8 cellular contexts compared by ENCODE assay signal in the genomic region with DNA sequence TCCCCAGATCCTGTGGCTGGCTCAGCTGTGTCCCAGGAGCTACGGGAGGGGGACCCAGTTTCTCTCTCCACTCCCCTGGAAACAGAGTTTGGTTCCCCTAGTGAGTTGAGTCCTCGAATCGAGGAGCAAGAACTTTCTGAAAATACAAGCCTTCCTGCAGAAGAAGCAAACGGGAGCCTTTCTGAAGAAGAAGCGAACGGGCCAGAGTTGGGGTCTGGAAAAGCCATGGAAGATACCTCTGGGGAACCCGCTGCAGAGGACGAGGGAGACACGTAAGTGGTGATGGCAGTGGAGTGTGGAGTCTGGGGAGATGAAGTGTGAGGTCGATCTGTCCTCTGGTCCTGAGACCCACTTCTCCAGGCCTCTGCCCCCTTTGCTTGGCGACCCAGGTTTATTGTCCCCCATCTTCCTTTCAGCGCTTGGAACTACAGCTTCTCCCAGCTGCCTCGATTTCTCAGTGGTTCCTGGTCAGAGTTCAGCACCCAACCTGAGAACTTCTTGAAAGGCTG. TPM values are rescaled to one million over a fixed set of nuclear protein-coding genes. Genes with fewer than 3 reads are reported as not detected.
DNase-seq lines count a peak whose midpoint lies in the region; ATAC-seq and TF ChIP-seq lines count a peak whose summit lies in the region.

No MANE protein-coding gene starts in this region.

- no peaks in the 10 kb centered on the region for H3K27me3 Mint-ChIP-seq in T-helper 17 cell

- H3F3A ChIP-seq in GM23248 (ENCODE audit: insufficient read depth) = peaks cover 30% of the 10 kb centered on the region

- H3K4me2 ChIP-seq in GM23248 (ENCODE audit: unreplicated experiment) = peak overlapping the region; percentile 93

- in situ Hi-C loops in GM23248 (cut with MboI) = no loop called here

- peaks cover 23% of the 10 kb centered on the region for H3K4me1 ChIP-seq in GM23248 (ENCODE audit: insufficient read depth)

- peaks cover 13% of the 10 kb centered on the region for H3K36me3 Mint-ChIP-seq in T-helper 17 cell (ENCODE audit: low read depth)

- 8 to 13% methylated on average over 13 of the region's 13 CpGs for WGBS in GM23248 (ENCODE audit: low coverage in 1 of 2, low lambda C conversion rate in 2 of 2, missing lambda C conversion rate in 2 of 2), 2 experiments

- peak overlapping the region; percentile 85 for H2AFZ ChIP-seq in GM23248

- H3K4me1 Mint-ChIP-seq in T-helper 17 cell = peaks cover 33% of the 10 kb centered on the region

- H3K9ac ChIP-seq in GM23248 = peak overlapping the region; percentile 88

- H3K4me3 ChIP-seq in GM23248 (peak overlapping the region; percentile 84), foreskin fibroblast (ENCODE audit: low read depth in 1 of 2, low read length in 2 of 2) (peak overlapping the region; percentile 85 to 98), skeletal muscle cell (ENCODE audit: low read depth, low read length) (peak overlapping the region; percentile 99)

- peak overlapping the region; percentile 57 for H3K27ac ChIP-seq in GM23248

- H3K36me3 ChIP-seq in GM23248 (ENCODE audit: low read depth) = no peaks in the 10 kb centered on the region

- ATAC-seq in T-helper 17 cell = no peak
- no peak for ATAC-seq in HG03442 (IDR thresholded peaks at IDR 0.05; ENCODE audit: unreplicated experiment)

- no peaks in the 10 kb centered on the region for H3K9me2 ChIP-seq in GM23248 (ENCODE audit: insufficient read depth)

- peak overlapping the region; percentile 97 for H3K4me3 Mint-ChIP-seq in T-helper 17 cell

- DNase-seq in GM23248 (peak; percentile 32), T-helper 17 cell (no peak), foreskin fibroblast (no peak), skeletal muscle cell (ENCODE audit: low read depth) (no peak), NCI-H510A treated with DMSO at 0.1 percent for 48 hours (lab: John Stamatoyannopoulos, UW) (no peak), HK-2 (ENCODE audit: unreplicated experiment) (no peak), HEK293T (ENCODE audit: extremely low spot score) (no peak)

- H3K27ac Mint-ChIP-seq in T-helper 17 cell = peak overlapping the region; percentile 100

- no peaks in the 10 kb centered on the region for H4K20me1 ChIP-seq in GM23248 (ENCODE audit: insufficient read depth)

- no peak for TF ChIP-seq CTCF in foreskin fibroblast (IDR thresholded peaks at IDR 0.05; ENCODE audit: low read depth, low read length)

- H3K9me3 ChIP-seq in GM23248 (ENCODE audit: low read depth) = no peaks in the 10 kb centered on the region
- no peaks in the 10 kb centered on the region for H3K9me3 ChIP-seq in T-helper 17 cell (ENCODE audit: control insufficient read depth, low read length, poor library complexity, severe bottlenecking)

- CTCF ChIA-PET in HEK293T (lab: Yijun Ruan, JAX) = interaction anchor here (1.1 to 6.0 kb wide), 8 partner anchors 15 to 207 kb away, joined by 3 to 81 read pairs (median 6); a partner anchor contains a TSS

- H3K79me2 ChIP-seq in GM23248 (ENCODE audit: insufficient read depth) = peaks cover 48% of the 10 kb centered on the region

- no peaks in the 10 kb centered on the region for H3K27me3 ChIP-seq in GM23248 (replicated peaks; ENCODE audit: insufficient read depth)

- POLR2A ChIA-PET in HEK293T (lab: Yijun Ruan, JAX) = interaction anchor here (0.8 to 7.9 kb wide), 16 partner anchors 10 to 359 kb away, joined by 3 to 236 read pairs (median 14); a partner anchor contains a TSS

TF ChIP-seq in HEK293T, 16 proteins besides CTCF, POLR2A, EP300 and RAD21:
- TF ChIP-seq FOXK2 (IDR thresholded peaks at IDR 0.05) (no peak), ARNT (IDR thresholded peaks at IDR 0.05) (no peak), FOXM1 (IDR thresholded peaks at IDR 0.05; ENCODE audit: borderline replicate concordance) (no peak)
- TF ChIP-seq, protein P1, sequence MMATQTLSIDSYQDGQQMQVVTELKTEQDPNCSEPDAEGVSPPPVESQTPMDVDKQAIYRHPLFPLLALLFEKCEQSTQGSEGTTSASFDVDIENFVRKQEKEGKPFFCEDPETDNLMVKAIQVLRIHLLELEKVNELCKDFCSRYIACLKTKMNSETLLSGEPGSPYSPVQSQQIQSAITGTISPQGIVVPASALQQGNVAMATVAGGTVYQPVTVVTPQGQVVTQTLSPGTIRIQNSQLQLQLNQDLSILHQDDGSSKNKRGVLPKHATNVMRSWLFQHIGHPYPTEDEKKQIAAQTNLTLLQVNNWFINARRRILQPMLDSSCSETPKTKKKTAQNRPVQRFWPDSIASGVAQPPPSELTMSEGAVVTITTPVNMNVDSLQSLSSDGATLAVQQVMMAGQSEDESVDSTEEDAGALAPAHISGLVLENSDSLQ (IDR thresholded peaks at IDR 0.05) = no peak

RNA-seq across cellular contexts. Expression of a gene that starts 0.6 kb away (rescaled TPM):
- total RNA-seq in GM23248 (2014; rRNA removed; shearing (Covaris generic)) = 1.6 and 5.9 TPM in 2 replicates
- polyA plus RNA-seq in GM23248 (2016; fragmentation: Nextera tagmentation; extraction: Ambion mirVana) = 11.8 and 13.1 TPM in 2 replicates
- total RNA-seq in T-helper 17 cell = 1 to 10 TPM; 6.6 TPM

RNA-seq across cellular contexts. Expression of a gene that starts 1.6 kb away (rescaled TPM):
- total RNA-seq in GM23248 (2014; rRNA removed; shearing (Covaris generic)) = 26.2 and 42.7 TPM in 2 replicates
- 29.8 and 30.8 TPM in 2 replicates for polyA plus RNA-seq in GM23248 (2016; fragmentation: Nextera tagmentation; extraction: Ambion mirVana)
- total RNA-seq in T-helper 17 cell = 10 to 100 TPM; 61.2 to 66.2 TPM

RNA-seq across cellular contexts. Expression of a gene that starts 16.1 kb away (rescaled TPM):
- 1.8 and 3.0 TPM in 2 replicates for total RNA-seq in GM23248 (2014; rRNA removed; shearing (Covaris generic))
- polyA plus RNA-seq in GM23248 (2016; fragmentation: Nextera tagmentation; extraction: Ambion mirVana) = 0.96 and 0.99 TPM in 2 replicates
- total RNA-seq in T-helper 17 cell = not detected

RNA-seq across cellular contexts. Expression of a gene that starts 28.7 kb away (rescaled TPM):
- total RNA-seq in GM23248 (2014; rRNA removed; shearing (Covaris generic)) = not detected in 2 replicates
- polyA plus RNA-seq in GM23248 (2016; fragmentation: Nextera tagmentation; extraction: Ambion mirVana) = not detected in 2 replicates
- total RNA-seq in T-helper 17 cell = under 1 TPM in 1 of 2 donors, not detected in 1; 0.31 TPM

RNA-seq across cellular contexts. Expression of a gene that starts 38.1 kb away (rescaled TPM):
- not detected in 2 replicates for total RNA-seq in GM23248 (2014; rRNA removed; shearing (Covaris generic))
- polyA plus RNA-seq in GM23248 (2016; fragmentation: Nextera tagmentation; extraction: Ambion mirVana) = 0.24 TPM in 1 of 2 replicates, not detected in the other
- total RNA-seq in T-helper 17 cell = under 1 TPM in 1 of 2 donors, not detected in 1; 0.15 TPM
